Comparison of ENCODE assay signal across 13 cellular contexts in the genomic region with DNA sequence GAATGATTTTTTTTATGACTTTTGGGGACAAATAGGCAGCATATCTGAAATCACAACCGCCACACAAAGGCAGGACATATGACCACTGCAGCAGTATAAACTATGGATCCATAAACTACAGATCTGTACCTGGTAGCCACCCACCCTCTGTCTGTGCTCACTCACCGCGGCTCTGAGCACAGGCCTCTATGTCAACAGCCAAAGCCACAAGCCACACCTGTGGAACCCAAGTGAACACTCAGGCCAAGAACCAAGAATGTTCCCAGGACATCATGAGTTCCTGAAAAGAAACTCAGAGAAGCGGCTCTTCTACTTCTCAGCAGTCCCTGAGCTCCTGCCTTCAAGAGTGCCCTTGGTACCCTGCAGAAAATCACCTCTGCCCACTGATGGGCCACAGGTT. TPM values are rescaled to one million over a fixed set of nuclear protein-coding genes. Genes with fewer than 3 reads are reported as not detected.
A peak's percentile ranks its signal among the peaks of the same experiment; 100 is the strongest.
DNase-seq lines count a peak whose midpoint lies in the region; ATAC-seq and TF ChIP-seq lines count a peak whose summit lies in the region.
"Had no signal": no experiment of that assay in that cellular context is flagged by ENCODE, and none has a peak within 500 bp of the region (broad histone marks: within the 10 kb centered on the region; RNA-seq: fewer than 3 reads in every experiment).

No MANE protein-coding gene starts in this region.

- dilution Hi-C loops in mammary epithelial cell (cut with HindIII; ENCODE audit: low sequenced_read_pairs) = no loop called here

- peaks cover 2% of the 10 kb centered on the region for H3K4me1 ChIP-seq in mammary epithelial cell (ENCODE audit: insufficient read depth, low read length)
- peaks cover 35% of the 10 kb centered on the region for H3K4me1 ChIP-seq in upper lobe of right lung
- H3K4me1 ChIP-seq: SJSA1 had no signal

- no peaks in the 10 kb centered on the region for H3K9me3 ChIP-seq in mammary epithelial cell (replicated peaks; ENCODE audit: insufficient read depth, low read length)
- H3K9me3 ChIP-seq in upper lobe of right lung = no peaks in the 10 kb centered on the region
- no peaks in the 10 kb centered on the region for H3K9me3 ChIP-seq in WERI-Rb-1 (ENCODE audit: severe bottlenecking)
- H3K9me3 ChIP-seq: SJSA1, tibial artery had no signal

- DNase-seq in mammary epithelial cell (peak; percentile 73), MCF 10A (ENCODE audit: unreplicated experiment) (no peak), memory B cell (ENCODE audit: low spot score in 2 of 2) (no peak), upper lobe of right lung (no peak), WERI-Rb-1 (no peak), caudate nucleus (lab: John Stamatoyannopoulos, UW) (no peak)
- no peak for DNase-seq in activated CD4-positive, alpha-beta memory T cell treated with anti-CD3 and anti-CD28 coated beads for 36 hours
- DNase-seq: activated CD4-positive, alpha-beta T cell treated with anti-CD3 and anti-CD28 coated beads for 4 hours; EL; NCI-H510A treated with DMSO at 0.1 percent for 48 hours; tibial artery had no signal

- CTCF ChIA-PET in mammary epithelial cell (lab: Charles Lee; ENCODE audit: low non-redundant PET) = no interaction called here
- CTCF ChIA-PET in MCF 10A (lab: Yijun Ruan, JAX) = interaction anchor here (0.8 to 0.9 kb wide), 2 partner anchors 10 to 256 kb away, joined by 3 to 4 read pairs; no protein-coding TSS in a partner anchor
- CTCF ChIA-PET in activated CD4-positive, alpha-beta memory T cell treated with anti-CD3 and anti-CD28 coated beads for 36 hours (lab: Charles Lee) = interaction anchor here (0.5 to 1.3 kb wide), 2 partner anchors 9 to 79 kb away, joined by 4 to 7 read pairs; no protein-coding TSS in a partner anchor

- no peak overlapping the region for H2AFZ ChIP-seq in mammary epithelial cell (ENCODE audit: low read depth, low read length)

- H3K4me3 Mint-ChIP-seq in MCF 10A (ENCODE audit: unreplicated experiment) (no peak overlapping the region), memory B cell (no peak overlapping the region)
- H3K4me3 Mint-ChIP-seq in activated CD4-positive, alpha-beta memory T cell treated with anti-CD3 and anti-CD28 coated beads for 36 hours = no peak overlapping the region

- no peaks in the 10 kb centered on the region for H3K9me3 Mint-ChIP-seq in MCF 10A (ENCODE audit: unreplicated experiment)
- no peaks in the 10 kb centered on the region for H3K9me3 Mint-ChIP-seq in activated CD4-positive, alpha-beta memory T cell treated with anti-CD3 and anti-CD28 coated beads for 36 hours
- H3K9me3 Mint-ChIP-seq in memory B cell = no peaks in the 10 kb centered on the region

- intact Hi-C loops in mammary epithelial cell (cut with micrococcal nuclease) = no loop called here
- intact Hi-C loops in MCF 10A (cut with micrococcal nuclease) = loop anchor here (10.0 kb wide), 1 partner anchor 295 kb away; the partner anchor contains the start of gene PATZ1
- intact Hi-C loops in activated CD4-positive, alpha-beta memory T cell treated with anti-CD3 and anti-CD28 coated beads for 36 hours (cut with micrococcal nuclease) = no loop called here
- intact Hi-C loops in upper lobe of right lung (cut with DNase I) = loop anchor here (10.0 kb wide), 1 partner anchor 85 kb away; no protein-coding TSS in a partner anchor

- no peaks in the 10 kb centered on the region for H4K20me1 ChIP-seq in mammary epithelial cell (ENCODE audit: insufficient read depth, low read length)

- no peak overlapping the region for H3K9ac ChIP-seq in mammary epithelial cell (ENCODE audit: insufficient read depth, low read length)

- ATAC-seq in memory B cell (ENCODE audit: low read depth) (no peak), upper lobe of right lung (peak; percentile 66), GM18498 (IDR thresholded peaks at IDR 0.05; ENCODE audit: unreplicated experiment) (no peak)

- no peak overlapping the region for H3K4me3 ChIP-seq in mammary epithelial cell (replicated peaks in 1 of 3; ENCODE audit: insufficient read depth in 1 of 3, low read depth in 2 of 3, low read length in 3 of 3)
- H3K4me3 ChIP-seq in upper lobe of right lung = no peak overlapping the region
- no peak overlapping the region for H3K4me3 ChIP-seq in WERI-Rb-1 (ENCODE audit: low read depth, low read length)
- H3K4me3 ChIP-seq: SJSA1, tibial artery had no signal

- peaks cover 88% of the 10 kb centered on the region for H3K79me2 ChIP-seq in mammary epithelial cell (ENCODE audit: insufficient read depth, low read length)

- H3K27me3 ChIP-seq in mammary epithelial cell (ENCODE audit: insufficient read depth, low read length) (no peaks in the 10 kb centered on the region), upper lobe of right lung (no peaks in the 10 kb centered on the region), WERI-Rb-1 (ENCODE audit: insufficient read depth, low read depth, severe bottlenecking) (no peaks in the 10 kb centered on the region)
- H3K27me3 ChIP-seq: SJSA1, tibial artery had no signal

- BruUV-seq in mammary epithelial cell (replicated peaks; lab: Mats Ljungman, UMichigan) = no TSS peak
- no TSS peak for BruUV-seq in MCF 10A (replicated peaks; lab: Mats Ljungman, UMichigan)

- in situ Hi-C loops in mammary epithelial cell (cut with MboI; ENCODE audit: low sequenced_read_pairs in 2 of 2) = no loop called here

- POLR2A ChIA-PET in MCF 10A (lab: Yijun Ruan, JAX) = interaction anchor here (1.0 kb wide), 1 partner anchor 41 kb away, joined by 4 read pairs; no protein-coding TSS in a partner anchor
- POLR2A ChIA-PET in activated CD4-positive, alpha-beta memory T cell treated with anti-CD3 and anti-CD28 coated beads for 36 hours (lab: Charles Lee) = no interaction called here

- no peak overlapping the region for H3K4me2 ChIP-seq in mammary epithelial cell (ENCODE audit: insufficient read depth, low read depth, low read length)

- TF ChIP-seq CTCF in mammary epithelial cell (conservative IDR thresholded peaks at IDR 0.05 in 1 of 2, IDR thresholded peaks at IDR 0.05 in 1 of 2; ENCODE audit: extremely low read depth in 1 of 2, insufficient read depth in 1 of 2, low read depth in 1 of 2, low read length in 2 of 2) (no peak), MCF 10A (IDR thresholded peaks at IDR 0.05; ENCODE audit: unreplicated experiment) (no peak), upper lobe of right lung (IDR thresholded peaks at IDR 0.05) (no peak), WERI-Rb-1 (IDR thresholded peaks at IDR 0.05; ENCODE audit: low read depth, low read length) (no peak)

- peaks cover 17% of the 10 kb centered on the region for H3K4me1 Mint-ChIP-seq in MCF 10A (ENCODE audit: insufficient read depth, unreplicated experiment)
- H3K4me1 Mint-ChIP-seq in activated CD4-positive, alpha-beta memory T cell treated with anti-CD3 and anti-CD28 coated beads for 36 hours (ENCODE audit: low read depth) = peaks cover 42% of the 10 kb centered on the region
- peaks cover 29% of the 10 kb centered on the region for H3K4me1 Mint-ChIP-seq in memory B cell

- H3K27ac ChIP-seq in mammary epithelial cell (ENCODE audit: insufficient read depth, low read depth, low read length) = no peak overlapping the region
- no peak overlapping the region for H3K27ac ChIP-seq in upper lobe of right lung
- H3K27ac ChIP-seq in WERI-Rb-1 = no peak overlapping the region
- H3K27ac ChIP-seq in caudate nucleus (ENCODE audit: low read depth, low read length) = no peak overlapping the region
- H3K27ac ChIP-seq: SJSA1, tibial artery had no signal

- peaks cover 50% of the 10 kb centered on the region for H3K36me3 Mint-ChIP-seq in MCF 10A (ENCODE audit: insufficient read depth, unreplicated experiment)
- peaks cover 9% of the 10 kb centered on the region for H3K36me3 Mint-ChIP-seq in activated CD4-positive, alpha-beta memory T cell treated with anti-CD3 and anti-CD28 coated beads for 36 hours
- H3K36me3 Mint-ChIP-seq in memory B cell = peaks cover 2% of the 10 kb centered on the region

- no peaks in the 10 kb centered on the region for H3K36me3 ChIP-seq in mammary epithelial cell (ENCODE audit: insufficient read depth, low read length)
- no peaks in the 10 kb centered on the region for H3K36me3 ChIP-seq in upper lobe of right lung
- H3K36me3 ChIP-seq in WERI-Rb-1 = peaks cover 7% of the 10 kb centered on the region

- H3K27me3 Mint-ChIP-seq in MCF 10A (ENCODE audit: insufficient read depth, unreplicated experiment) (no peaks in the 10 kb centered on the region), memory B cell (no peaks in the 10 kb centered on the region)
- no peaks in the 10 kb centered on the region for H3K27me3 Mint-ChIP-seq in activated CD4-positive, alpha-beta memory T cell treated with anti-CD3 and anti-CD28 coated beads for 36 hours

- WGBS in mammary epithelial cell (ENCODE audit: low coverage, missing lambda C conversion rate) = 81% methylated on average over 4 of the region's 4 CpGs

- H3K27ac Mint-ChIP-seq in MCF 10A (ENCODE audit: low read depth, unreplicated experiment) = no peak overlapping the region
- peak overlapping the region; percentile 63 for H3K27ac Mint-ChIP-seq in activated CD4-positive, alpha-beta memory T cell treated with anti-CD3 and anti-CD28 coated beads for 36 hours
- H3K27ac Mint-ChIP-seq in memory B cell = peak overlapping the region; percentile 26

RNA-seq across cellular contexts. Expression of gene PISD, which starts 22.4 kb away (rescaled TPM):
- total RNA-seq in mammary epithelial cell (10 to 100 TPM; 53.7 to 67.8 TPM), MCF 10A (2022) (38.3 and 48.2 TPM in 2 replicates), upper lobe of right lung (51.2 TPM)
- 31.7 TPM for polyA plus RNA-seq in mammary epithelial cell
- polyA minus RNA-seq in mammary epithelial cell = 32.4 TPM
- total RNA-seq in activated CD4-positive, alpha-beta memory T cell treated with anti-CD3 and anti-CD28 coated beads for 36 hours = 10 to 100 TPM; 39.4 to 40.2 TPM

Comparison
In these comparisons a context has a peak if more than half of its experiments do, and no peak if none do; other contexts are left out.
1. intact Hi-C loops: an anchor here in MCF 10A (10.0 kb wide) and upper lobe of right lung (10.0 kb wide); none called in mammary epithelial cell and activated CD4-positive, alpha-beta memory T cell treated with anti-CD3 and anti-CD28 coated beads for 36 hours.